ENCODE assay signal across 26 cellular contexts in genomic region chr19:3289971-3290569, GRCh38.
DNase-seq lines count a peak whose midpoint lies in the region; ATAC-seq, FAIRE-seq and TF ChIP-seq lines count a peak whose summit lies in the region.
"Had no signal": no experiment of that assay in that cellular context is flagged by ENCODE, and none has a peak within 500 bp of the region (broad histone marks: within the 10 kb centered on the region; RNA-seq: fewer than 3 reads in every experiment).

No MANE protein-coding gene starts in this region.

- intact Hi-C loops in K562 (cut with micrococcal nuclease) (no loop called here), right lobe of liver (cut with DNase I) (no loop called here)

- TF ChIP-seq EP300 in K562 (IDR thresholded peaks at IDR 0.05; ENCODE audit: low read length) = no peak

- H3K4me2 ChIP-seq in BLaER1 treated with 17β-estradiol and CSF1 and Interleukin-3, amounts not matched to agents 10 nM and 100 nM = peak overlapping the region in 8 of 11 experiments; percentile 2 to 49 (median 22); a peak in 11 of 22 replicates
- peak overlapping the region; percentile 13; the same call in 1 of the 2 replicates for H3K4me2 ChIP-seq in K562 (ENCODE audit: insufficient read depth, low read length)
- H3K4me2 ChIP-seq: hepatocyte had no signal

- no peaks in the 10 kb centered on the region for H3K79me2 ChIP-seq in K562 (ENCODE audit: control insufficient read depth, insufficient read depth, low read length)
- H3K79me2 ChIP-seq: hepatocyte had no signal

- CTCF ChIA-PET in HEK293T (lab: Yijun Ruan, JAX) = interaction anchor here (1.1 to 1.6 kb wide), 2 partner anchors 14 to 15 kb away, joined by 4 to 6 read pairs; no protein-coding TSS in a partner anchor
- CTCF ChIA-PET in K562 (lab: Yijun Ruan, JAX; ENCODE audit: low intra/inter-chr PET ratio) = no interaction called here

- H3K36me3 ChIP-seq in BLaER1 treated with 17β-estradiol and CSF1 and Interleukin-3, amounts not matched to agents 10 nM and 100 nM = no peaks in the 10 kb centered on the region
- no peaks in the 10 kb centered on the region for H3K36me3 ChIP-seq in K562 (ENCODE audit: control insufficient read depth, insufficient read depth, low read length)
- no peaks in the 10 kb centered on the region for H3K36me3 ChIP-seq in right lobe of liver
- H3K36me3 ChIP-seq: cardiac muscle cell, esophagus squamous epithelium, gastrocnemius medialis, left ventricle myocardium inferior had no signal

- DNase-seq in HEK293T (ENCODE audit: extremely low spot score) (peak; percentile 29), K562 (ENCODE audit: extremely low read depth in 1 of 4, low spot score in 3 of 4) (no peak), right lobe of liver (no peak), H4 (ENCODE audit: low spot score) (no peak)
- DNase-seq: activated CD4-positive, alpha-beta T cell treated with anti-CD3 and anti-CD28 coated beads for 4 hours; activated T-cell treated with anti-CD3 and anti-CD28 coated beads, Interleukin-2, amount 50 U/mL, for 4 hours; CD4-positive, alpha-beta T cell; cortex of kidney; DMS153; esophagus squamous epithelium; gastrocnemius medialis; HFFc6; left ventricle myocardium inferior; natural killer cell; NCI-H2107; right cardiac atrium; stimulated activated CD4-positive, alpha-beta T cell treated with anti-CD3 and anti-CD28 coated beads, Interleukin-12 subunit alpha, Interleukin-12 subunit beta, amount 100 ng/mL, for 4 hours; stimulated activated CD4-positive, alpha-beta T cell treated with anti-CD3 and anti-CD28 coated beads, Interleukin-4, amount 100 ng/mL, for 24 hours; stimulated activated naive B cell treated with anti-CD40 and anti-IgM and Interleukin-4, amounts not matched to agents 10 μg/mL and 1 μg/mL and 100 μg/mL, for 72 hours had no signal

- no peaks in the 10 kb centered on the region for H4K20me1 ChIP-seq in BLaER1 treated with 17β-estradiol and CSF1 and Interleukin-3, amounts not matched to agents 10 nM and 100 nM
- peaks cover 4% of the 10 kb centered on the region; the same call in 1 of the 2 replicates for H4K20me1 ChIP-seq in K562 (replicated peaks; ENCODE audit: control insufficient read depth, insufficient read depth, low read length)

- H3K27ac ChIP-seq in BLaER1 treated with 17β-estradiol and CSF1 and Interleukin-3, amounts not matched to agents 10 nM and 100 nM = no peak overlapping the region
- H3K27ac ChIP-seq in K562 (ENCODE audit: extremely low read depth, low read depth, low read length) (no peak overlapping the region), right lobe of liver (no peak overlapping the region)
- H3K27ac ChIP-seq: cardiac muscle cell, esophagus squamous epithelium, gastrocnemius medialis, hepatocyte, left ventricle myocardium inferior had no signal

- peak overlapping the region; percentile 17; the same call in 1 of the 2 replicates for H2AFZ ChIP-seq in K562 (ENCODE audit: low read depth, low read length)
- H2AFZ ChIP-seq: hepatocyte had no signal

- FAIRE-seq in K562 (lab: Jason Lieb, UNC) = no peak
- FAIRE-seq: GM12878, urothelium cell line had no signal

- in situ Hi-C loops in K562 (cut with MboI) = loop anchor here (10.0 kb wide), 1 partner anchor 415 kb away; the partner anchor contains the start of genes PIP5K1C and TJP3

- no peak for TF ChIP-seq RAD21 in K562 (CRISPR knock-in tag; conservative IDR thresholded peaks at IDR 0.05 in 1 of 2, IDR thresholded peaks at IDR 0.05 in 1 of 2)

- POLR2A ChIA-PET in HEK293T (lab: Yijun Ruan, JAX) = interaction anchor here (0.7 kb wide), 1 partner anchor 14 kb away, joined by 3 read pairs; no protein-coding TSS in a partner anchor
- POLR2A ChIA-PET in K562 (lab: Yijun Ruan, JAX) = interaction anchor here (0.6 to 1.0 kb wide), 3 partner anchors 11 to 189 kb away, joined by 3 read pairs; no protein-coding TSS in a partner anchor

- no TSS peak for BruUV-seq in K562 (replicated peaks; lab: Mats Ljungman, UMichigan)

- H3K4me3 ChIP-seq in BLaER1 treated with 17β-estradiol and CSF1 and Interleukin-3, amounts not matched to agents 10 nM and 100 nM = no peak overlapping the region
- H3K4me3 ChIP-seq in K562 = no peak overlapping the region
- no peak overlapping the region for H3K4me3 ChIP-seq in right lobe of liver
- H3K4me3 ChIP-seq: cardiac muscle cell, gastrocnemius medialis, GM12878, hepatocyte, left ventricle myocardium inferior had no signal

- TF ChIP-seq CTCF in K562 (IDR thresholded peaks at IDR 0.05 in 2 of 3, conservative IDR thresholded peaks at IDR 0.05 in 1 of 3; ENCODE audit: insufficient read depth in 2 of 3, low read depth in 1 of 3, low read length in 3 of 3) = no peak
- TF ChIP-seq CTCF in right lobe of liver (IDR thresholded peaks at IDR 0.05) = no peak

- no peak overlapping the region for H3K9ac ChIP-seq in BLaER1 treated with 17β-estradiol and CSF1 and Interleukin-3, amounts not matched to agents 10 nM and 100 nM
- H3K9ac ChIP-seq in K562 (ENCODE audit: insufficient read depth in 1 of 2, low read depth in 2 of 2, low read length in 2 of 2) = peak overlapping the region in 1 of 2 experiments; percentile 37; a peak in 2 of 4 replicates

- H3K9me1 ChIP-seq in K562 (ENCODE audit: control insufficient read depth, insufficient read depth, low read length) = no peaks in the 10 kb centered on the region

- peaks cover 8 to 37% (median 16%) of the 10 kb centered on the region in 11 experiments; a peak in 21 of 22 replicates for H3K27me3 ChIP-seq in BLaER1 treated with 17β-estradiol and CSF1 and Interleukin-3, amounts not matched to agents 10 nM and 100 nM
- peaks cover 11 to 26% of the 10 kb centered on the region in 2 experiments for H3K27me3 ChIP-seq in K562 (ENCODE audit: control insufficient read depth in 2 of 2, insufficient read depth in 2 of 2, low read length in 2 of 2)
- H3K27me3 ChIP-seq in right lobe of liver = no peaks in the 10 kb centered on the region
- H3K27me3 ChIP-seq: cardiac muscle cell, hepatocyte had no signal

- ATAC-seq in K562 (no peak), right lobe of liver (peak; percentile 11 to 28 (median 18)), GM18498 (IDR thresholded peaks at IDR 0.05; ENCODE audit: unreplicated experiment) (no peak), HG02970 (IDR thresholded peaks at IDR 0.05; ENCODE audit: low FRiP score, unreplicated experiment) (no peak)
- ATAC-seq: activated T-cell treated with anti-CD3 and anti-CD28 coated beads, Interleukin-2, amount 50 U/mL, for 4 hours; gastrocnemius medialis; GM12878; natural killer cell; right cardiac atrium; stimulated activated naive B cell treated with anti-CD40 and anti-IgM and Interleukin-4, amounts not matched to agents 10 μg/mL and 1 μg/mL and 100 μg/mL, for 72 hours had no signal

- 3% methylated on average over 23 of the region's 23 CpGs for WGBS in K562 (ENCODE audit: insufficient coverage, low coverage, missing lambda C conversion rate)
- 29% methylated on average over 9 of the region's 23 CpGs for WGBS in right lobe of liver (ENCODE audit: insufficient coverage, low coverage, low lambda C conversion rate, missing lambda C conversion rate)

- TF ChIP-seq POLR2A in K562 (conservative IDR thresholded peaks at IDR 0.05) (no peak), right lobe of liver (IDR thresholded peaks at IDR 0.05) (no peak)

- peaks cover 0 to 8% (median 6%) of the 10 kb centered on the region in 10 experiments; a peak in 11 of 20 replicates for H3K4me1 ChIP-seq in BLaER1 treated with 17β-estradiol and CSF1 and Interleukin-3, amounts not matched to agents 10 nM and 100 nM
- H3K4me1 ChIP-seq in K562 (replicated peaks in 1 of 2; ENCODE audit: control insufficient read depth in 2 of 2, insufficient read depth in 2 of 2, low read length in 2 of 2) (peaks cover 5 to 23% of the 10 kb centered on the region in 2 experiments; a peak in 4 of 5 replicates), right lobe of liver (peaks cover 0 to 20% (median 3%) of the 10 kb centered on the region in 4 donors)
- H3K4me1 ChIP-seq: gastrocnemius medialis, left ventricle myocardium inferior had no signal

- peaks cover 0 to 9% (median 0%) of the 10 kb centered on the region in 11 experiments; a peak in 3 of 22 replicates for H3K9me3 ChIP-seq in BLaER1 treated with 17β-estradiol and CSF1 and Interleukin-3, amounts not matched to agents 10 nM and 100 nM (replicated peaks in 1 of 11)
- H3K9me3 ChIP-seq in K562 (replicated peaks; ENCODE audit: control insufficient read depth, insufficient read depth, low read depth, low read length) = no peaks in the 10 kb centered on the region
- H3K9me3 ChIP-seq in right lobe of liver = no peaks in the 10 kb centered on the region
- H3K9me3 ChIP-seq: esophagus squamous epithelium, gastrocnemius medialis, left ventricle myocardium inferior had no signal

TF ChIP-seq in HEK293T, 16 proteins besides CTCF, POLR2A, EP300 and RAD21:
- TF ChIP-seq FOXA1 (IDR thresholded peaks at IDR 0.05) = no peak
- peak; percentile 74; the same call in 1 of the 2 replicates for TF ChIP-seq ZNF384 (IDR thresholded peaks at IDR 0.05)
- no peak for TF ChIP-seq L3MBTL2 (conservative IDR thresholded peaks at IDR 0.05)
TF ChIP-seq in HEK293T: peak in this region for 1.

TF ChIP-seq in K562, 482 proteins besides CTCF, POLR2A, EP300 and RAD21:
- peak; percentile 26; the same call in 1 of the 2 replicates for TF ChIP-seq VEZF1 (CRISPR knock-in tag; IDR thresholded peaks at IDR 0.05)
- TF ChIP-seq STAG1 (CRISPR knock-in tag; IDR thresholded peaks at IDR 0.05; ENCODE audit: borderline replicate concordance) = no peak
- no peak for TF ChIP-seq MAFK (IDR thresholded peaks at IDR 0.05; ENCODE audit: low read length)

Comparison
In these comparisons a context has a peak if more than half of its experiments do, and no peak if none do; other contexts are left out.
1. ATAC-seq: peak in right lobe of liver (4 of 4); none in K562 (single experiment), GM18498 (single experiment) and HG02970 (single experiment).